In the genomic region with DNA sequence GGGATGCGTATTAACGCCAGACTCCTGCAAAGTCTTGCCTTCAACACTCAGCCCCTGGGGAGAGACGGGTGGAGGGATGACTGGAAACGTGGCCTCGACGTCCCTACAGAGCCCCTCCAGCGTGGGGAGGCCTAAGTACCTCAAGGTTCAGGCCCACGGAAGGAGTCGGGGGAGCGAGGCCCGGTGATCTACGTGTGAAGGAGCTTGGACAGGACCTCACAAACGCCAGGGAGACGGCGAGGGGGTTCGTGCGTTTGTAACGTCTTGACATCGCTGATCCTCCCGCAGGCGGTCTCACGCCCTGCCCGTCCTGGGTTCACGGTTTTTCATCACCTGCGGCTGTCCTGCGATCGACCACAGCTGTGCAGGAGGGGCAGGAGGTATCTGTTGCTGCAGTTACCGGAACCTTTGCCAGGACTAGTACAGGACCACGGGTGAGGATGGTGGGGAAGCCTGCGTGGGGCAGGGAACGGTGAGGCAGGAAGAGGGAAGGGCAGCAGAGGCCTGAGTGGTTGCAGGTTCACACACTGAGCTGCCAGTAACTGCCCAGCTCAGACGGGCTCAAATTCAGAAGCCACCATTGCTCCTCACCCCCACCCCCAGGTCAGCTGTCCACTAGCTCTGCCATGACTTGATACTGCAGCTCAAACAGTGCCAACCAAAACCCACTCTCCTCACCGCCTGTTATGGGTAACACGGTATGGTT, we compare ENCODE assay signal across 8 cellular contexts. TPM values are rescaled to one million over a fixed set of nuclear protein-coding genes. Genes with fewer than 3 reads are reported as not detected.
DNase-seq lines count a peak whose midpoint lies in the region; ATAC-seq and TF ChIP-seq lines count a peak whose summit lies in the region.

No MANE protein-coding gene starts in this region.

- H3K36me3 Mint-ChIP-seq in effector memory CD8-positive, alpha-beta T cell (ENCODE audit: insufficient read depth) = peaks cover 95% of the 10 kb centered on the region
- peaks cover 0 to 28% (median 18%) of the 10 kb centered on the region in 5 donors for H3K36me3 Mint-ChIP-seq in naive thymus-derived CD4-positive, alpha-beta T cell

- H3K4me3 Mint-ChIP-seq in effector memory CD8-positive, alpha-beta T cell = peak overlapping the region; percentile 87 to 88
- H3K4me3 Mint-ChIP-seq in naive thymus-derived CD4-positive, alpha-beta T cell = peak overlapping the region; percentile 85 to 94 (median 90)

- CTCF ChIA-PET in PC-9 (lab: Charles Lee) = no interaction called here
- CTCF ChIA-PET in naive thymus-derived CD4-positive, alpha-beta T cell (lab: Charles Lee) = interaction anchor here (1.2 to 2.2 kb wide), 2 partner anchors 12 to 28 kb away, joined by 3 to 7 read pairs; no protein-coding TSS in a partner anchor

- H3K27me3 Mint-ChIP-seq in effector memory CD8-positive, alpha-beta T cell = no peaks in the 10 kb centered on the region
- no peaks in the 10 kb centered on the region for H3K27me3 Mint-ChIP-seq in naive thymus-derived CD4-positive, alpha-beta T cell

- H3F3A ChIP-seq in PC-9 (ENCODE audit: insufficient read depth, low read depth) = peaks cover 56% of the 10 kb centered on the region

- H3K27ac ChIP-seq in PC-9 = peak overlapping the region; percentile 24
- peak overlapping the region; percentile 87 for H3K27ac ChIP-seq in naive thymus-derived CD4-positive, alpha-beta T cell (ENCODE audit: low read depth, low read length)

- intact Hi-C loops in PC-9 (cut with micrococcal nuclease; ENCODE audit: unreplicated experiment) = loop anchor here (2.0 kb wide), 1 partner anchor 71 kb away; the partner anchor contains the start of gene ATAD3B
- intact Hi-C loops in naive thymus-derived CD4-positive, alpha-beta T cell (cut with micrococcal nuclease) = loop anchor here (1.0 to 10.0 kb wide), 11 partner anchors 7 to 284 kb away; partner anchors contain the start of genes AURKAIP1 (in 2 of the 2), ATAD3A (in 1 of the 2), ATAD3B (in 1 of the 2) and C1orf159 (in 1 of the 2)

- H3K4me1 Mint-ChIP-seq in effector memory CD8-positive, alpha-beta T cell (ENCODE audit: low read depth in 2 of 2) = peaks cover 37 to 44% of the 10 kb centered on the region in 2 donors
- H3K4me1 Mint-ChIP-seq in naive thymus-derived CD4-positive, alpha-beta T cell = peaks cover 18 to 61% (median 41%) of the 10 kb centered on the region in 7 donors

- POLR2A ChIA-PET in PC-9 (lab: Charles Lee; ENCODE audit: unreplicated experiment) = no interaction called here
- POLR2A ChIA-PET in naive thymus-derived CD4-positive, alpha-beta T cell (lab: Charles Lee) = interaction anchor here (0.7 to 9.8 kb wide), 11 partner anchors 8 to 214 kb away, joined by 3 to 80 read pairs (median 6); partner anchors contain the start of genes AURKAIP1, MRPL20 and UBE2J2

- peaks cover 25% of the 10 kb centered on the region for H3K4me1 ChIP-seq in PC-9 (replicated peaks; ENCODE audit: insufficient read depth)
- peaks cover 20 to 23% of the 10 kb centered on the region in 2 donors for H3K4me1 ChIP-seq in naive thymus-derived CD4-positive, alpha-beta T cell (ENCODE audit: control insufficient read depth in 2 of 2, insufficient read depth in 2 of 2, low read length in 2 of 2)

- H3K4me2 ChIP-seq in PC-9 = peak overlapping the region; percentile 81

- peak overlapping the region; percentile 93 to 94 for H3K27ac Mint-ChIP-seq in effector memory CD8-positive, alpha-beta T cell
- peak overlapping the region; percentile 78 to 93 (median 89) for H3K27ac Mint-ChIP-seq in naive thymus-derived CD4-positive, alpha-beta T cell

- H3K79me2 ChIP-seq in PC-9 (ENCODE audit: low read depth) = peaks cover 69% of the 10 kb centered on the region

- peak overlapping the region; percentile 63; the same call in 1 of the 2 replicates for H2AFZ ChIP-seq in PC-9

- no peaks in the 10 kb centered on the region for H3K9me3 Mint-ChIP-seq in effector memory CD8-positive, alpha-beta T cell
- peaks cover 0 to 2% (median 0%) of the 10 kb centered on the region in 11 donors for H3K9me3 Mint-ChIP-seq in naive thymus-derived CD4-positive, alpha-beta T cell

- no peak for TF ChIP-seq CTCF in PC-9 (conservative IDR thresholded peaks at IDR 0.05)

- no peaks in the 10 kb centered on the region for H3K9me3 ChIP-seq in PC-9 (ENCODE audit: insufficient read depth, low read depth)
- H3K9me3 ChIP-seq in naive thymus-derived CD4-positive, alpha-beta T cell (ENCODE audit: control insufficient read depth in 2 of 3, low read length in 3 of 3) = no peaks in the 10 kb centered on the region

- BruUV-seq in PC-9 (replicated peaks; lab: Mats Ljungman, UMichigan) = no TSS peak

- peaks cover 33% of the 10 kb centered on the region for H3K36me3 ChIP-seq in PC-9 (ENCODE audit: low read depth)
- H3K36me3 ChIP-seq in naive thymus-derived CD4-positive, alpha-beta T cell (ENCODE audit: control insufficient read depth in 2 of 3, insufficient read depth in 3 of 3, low read length in 3 of 3) = peaks cover 11 to 63% (median 19%) of the 10 kb centered on the region in 3 experiments

- H3K4me3 ChIP-seq in PC-9 = peak overlapping the region; percentile 80
- peak overlapping the region; percentile 99 for H3K4me3 ChIP-seq in naive thymus-derived CD4-positive, alpha-beta T cell (ENCODE audit: low read length)

- no peaks in the 10 kb centered on the region for H3K9me2 ChIP-seq in PC-9 (ENCODE audit: insufficient read depth)

- peak; percentile 13 for DNase-seq in stimulated activated CD4-positive, alpha-beta T cell treated with anti-CD3 and anti-CD28 coated beads, Interleukin-1b, Interleukin-23, amount 100 ng/mL, for 48 hours
- DNase-seq in stimulated activated CD4-positive, alpha-beta T cell treated with anti-CD3 and anti-CD28 coated beads, Interleukin-2, amount 100 ng/mL, for 48 hours = no peak
- DNase-seq in PC-9 (no peak), LoVo (ENCODE audit: low spot score) (no peak), activated gamma-delta T cell (lab: John Stamatoyannopoulos, UW) (no peak)
- no peak for DNase-seq in effector memory CD8-positive, alpha-beta T cell
- peak in 3 of 9 donors; percentile 14 to 31 (median 20) for DNase-seq in naive thymus-derived CD4-positive, alpha-beta T cell

- no peaks in the 10 kb centered on the region for H3K27me3 ChIP-seq in PC-9 (ENCODE audit: insufficient read depth, low read depth)
- no peaks in the 10 kb centered on the region for H3K27me3 ChIP-seq in naive thymus-derived CD4-positive, alpha-beta T cell (ENCODE audit: control insufficient read depth in 2 of 2, insufficient read depth in 2 of 2, low read length in 2 of 2)

- no peak for ATAC-seq in effector memory CD8-positive, alpha-beta T cell (replicated peaks)
- ATAC-seq in naive thymus-derived CD4-positive, alpha-beta T cell = no peak
- no peak for ATAC-seq in GM18861 (IDR thresholded peaks at IDR 0.05; ENCODE audit: unreplicated experiment)

- H4K20me1 ChIP-seq in PC-9 (ENCODE audit: insufficient read depth) = peaks cover 7% of the 10 kb centered on the region

RNA-seq across cellular contexts. Expression of gene CCNL2, which starts 0.9 kb away (rescaled TPM):
- 162 and 183 TPM in 2 replicates for total RNA-seq in PC-9 (2021)
- total RNA-seq in naive thymus-derived CD4-positive, alpha-beta T cell = 100 to 1,000 TPM; 130 to 403 (median 278) TPM
- 10 to 100 TPM; 16.3 to 38.3 TPM for polyA plus RNA-seq in naive thymus-derived CD4-positive, alpha-beta T cell

RNA-seq across cellular contexts. Expression of gene MRPL20, which starts 7.1 kb away (rescaled TPM):
- 90.5 and 90.8 TPM in 2 replicates for total RNA-seq in PC-9 (2021)
- total RNA-seq in naive thymus-derived CD4-positive, alpha-beta T cell = 100 to 1,000 TPM in 4 of 5 experiments, 10 to 100 TPM in 1; 91.2 to 135 (median 122) TPM
- 100 to 1,000 TPM; 221 to 239 TPM for polyA plus RNA-seq in naive thymus-derived CD4-positive, alpha-beta T cell

RNA-seq across cellular contexts. Expression of gene ANKRD65, which starts 21.1 kb away (rescaled TPM):
- total RNA-seq in PC-9 (2021) = 14.7 and 18.9 TPM in 2 replicates
- not detected for total RNA-seq in naive thymus-derived CD4-positive, alpha-beta T cell
- polyA plus RNA-seq in naive thymus-derived CD4-positive, alpha-beta T cell = not detected

RNA-seq across cellular contexts. Expression of gene AURKAIP1, which starts 25.0 kb away (rescaled TPM):
- total RNA-seq in PC-9 (2021) = 164 and 210 TPM in 2 replicates
- total RNA-seq in naive thymus-derived CD4-positive, alpha-beta T cell = 100 to 1,000 TPM in 1 of 5 experiments, 10 to 100 TPM in 4; 53.8 to 107 (median 64.5) TPM
- polyA plus RNA-seq in naive thymus-derived CD4-positive, alpha-beta T cell = 100 to 1,000 TPM; 135 to 160 TPM

RNA-seq across cellular contexts. Expression of gene VWA1, which starts 35.5 kb away (rescaled TPM):
- total RNA-seq in PC-9 (2021) = 56.6 and 65.9 TPM in 2 replicates
- 1 to 10 TPM in 1 of 5 experiments, under 1 TPM in 1, not detected in 3; 0.15 to 1.2 TPM for total RNA-seq in naive thymus-derived CD4-positive, alpha-beta T cell
- polyA plus RNA-seq in naive thymus-derived CD4-positive, alpha-beta T cell = not detected

Comparison
In these comparisons a context has a peak if more than half of its experiments do, and no peak if none do; other contexts are left out.
1. RNA of gene ANKRD65, which starts 21.1 kb away (total RNA-seq): 14.7 to 18.9 TPM in PC-9; not detected in naive thymus-derived CD4-positive, alpha-beta T cell; every median in the first group is over 10 times any median in the second.